8 cellular contexts compared by ENCODE assay signal in genomic region chr15:78859971-78860733, GRCh38. TPM values are rescaled to one million over a fixed set of nuclear protein-coding genes. Genes with fewer than 3 reads are reported as not detected.
DNase-seq lines count a peak whose midpoint lies in the region; ATAC-seq and TF ChIP-seq lines count a peak whose summit lies in the region.

No MANE protein-coding gene starts in this region.

- DNase-seq in Caki2 (ENCODE audit: low read depth) (peak; percentile 85), SKM-1 (lab: John Stamatoyannopoulos, UW; ENCODE audit: unreplicated experiment) (peak; percentile 71), cardiac muscle cell (ENCODE audit: low read depth in 1 of 2, low spot score in 1 of 2) (peak; percentile 79 to 87), tibial nerve (ENCODE audit: low spot score in 2 of 2) (peak in 1 of 2 donors; percentile 69)
- DNase-seq in activated naive CD8-positive, alpha-beta T cell treated with anti-CD3 and anti-CD28 coated beads, Interleukin-2, amount 50 U/mL, for 16 hours (ENCODE audit: low read depth, low spot score) = peak; percentile 54

- H3K9me3 ChIP-seq in cardiac muscle cell (ENCODE audit: low read depth) (no peaks in the 10 kb centered on the region), parathyroid adenoma (ENCODE audit: control insufficient read depth, low read length) (no peaks in the 10 kb centered on the region), tibial nerve (no peaks in the 10 kb centered on the region)

- H3K27me3 ChIP-seq in cardiac muscle cell (no peaks in the 10 kb centered on the region), parathyroid adenoma (ENCODE audit: control insufficient read depth, insufficient read depth, low read length) (no peaks in the 10 kb centered on the region), tibial nerve (no peaks in the 10 kb centered on the region)

- no peaks in the 10 kb centered on the region for H3K79me2 ChIP-seq in parathyroid adenoma

- peak overlapping the region; percentile 20 for H3K4me3 ChIP-seq in cardiac muscle cell
- peak overlapping the region; percentile 61 for H3K4me3 ChIP-seq in parathyroid adenoma (ENCODE audit: low read depth, low read length)
- H3K4me3 ChIP-seq in tibial nerve = peak overlapping the region; percentile 26 to 54 (median 46)

- peak; percentile 78 for ATAC-seq in GM21723 (IDR thresholded peaks at IDR 0.05; ENCODE audit: unreplicated experiment)

- WGBS in tibial nerve, 2 donors = 1 to 2% methylated on average over 29 of the region's 29 CpGs

- no peak for TF ChIP-seq POLR2A in tibial nerve (IDR thresholded peaks at IDR 0.05)

- peak; percentile 54 for TF ChIP-seq CTCF in LNCAP (IDR thresholded peaks at IDR 0.05)
- TF ChIP-seq CTCF in cardiac muscle cell (IDR thresholded peaks at IDR 0.05; ENCODE audit: low read depth, low read length) = peak; percentile 54
- TF ChIP-seq CTCF in parathyroid adenoma (IDR thresholded peaks at IDR 0.05) = peak; percentile 42
- TF ChIP-seq CTCF in tibial nerve (IDR thresholded peaks at IDR 0.05) = peak; percentile 42 to 77 (median 49)

- H3K9ac ChIP-seq in parathyroid adenoma = no peak overlapping the region

- in situ Hi-C loops in Caki2 (cut with HindIII; ENCODE audit: low pct_unique_long_range_greater_than_20kb, low sequenced_read_pairs) = no loop called here

- peak in 1 of 2 donors; percentile 40 for TF ChIP-seq EP300 in tibial nerve (IDR thresholded peaks at IDR 0.05)

- peak overlapping the region; percentile 86 for H2AFZ ChIP-seq in parathyroid adenoma

- H3K36me3 ChIP-seq in cardiac muscle cell = no peaks in the 10 kb centered on the region
- H3K36me3 ChIP-seq in parathyroid adenoma (ENCODE audit: control insufficient read depth, insufficient read depth, low read length) = no peaks in the 10 kb centered on the region
- H3K36me3 ChIP-seq in tibial nerve = no peaks in the 10 kb centered on the region

- no peaks in the 10 kb centered on the region for H3K4me1 ChIP-seq in cardiac muscle cell (ENCODE audit: low read depth)
- H3K4me1 ChIP-seq in parathyroid adenoma = no peaks in the 10 kb centered on the region
- peaks cover 0 to 3% (median 0%) of the 10 kb centered on the region in 4 donors for H3K4me1 ChIP-seq in tibial nerve

- H3K4me2 ChIP-seq in parathyroid adenoma (ENCODE audit: low read length) = peak overlapping the region; percentile 64

- H3K27ac ChIP-seq in cardiac muscle cell (peak overlapping the region; percentile 71), parathyroid adenoma (no peak overlapping the region), tibial nerve (peak overlapping the region; percentile 19 to 85 (median 58))

RNA-seq across cellular contexts. Expression of gene MORF4L1, which starts 12.5 kb away (rescaled TPM):
- total RNA-seq in Caki2 (2014; rRNA removed; shearing (Covaris generic); ENCODE audit: low replicate concordance) = 373 and 495 TPM in 2 replicates
- total RNA-seq in cardiac muscle cell (760 and 1,026 TPM in 2 replicates), tibial nerve (100 to 1,000 TPM; 256 to 333 (median 316) TPM)
- 625 and 669 TPM in 2 replicates for polyA plus RNA-seq in cardiac muscle cell

RNA-seq across cellular contexts. Expression of gene ADAMTS7, which starts 48.9 kb away (rescaled TPM):
- total RNA-seq in Caki2 (2014; rRNA removed; shearing (Covaris generic); ENCODE audit: low replicate concordance) = 4.6 and 5.7 TPM in 2 replicates
- total RNA-seq in cardiac muscle cell = 20.4 and 35.3 TPM in 2 replicates
- 11.8 and 16.4 TPM in 2 replicates for polyA plus RNA-seq in cardiac muscle cell
- total RNA-seq in tibial nerve = 10 to 100 TPM; 10.7 to 26.4 (median 18.5) TPM
